9 cellular contexts compared by ENCODE assay signal in the genomic region with DNA sequence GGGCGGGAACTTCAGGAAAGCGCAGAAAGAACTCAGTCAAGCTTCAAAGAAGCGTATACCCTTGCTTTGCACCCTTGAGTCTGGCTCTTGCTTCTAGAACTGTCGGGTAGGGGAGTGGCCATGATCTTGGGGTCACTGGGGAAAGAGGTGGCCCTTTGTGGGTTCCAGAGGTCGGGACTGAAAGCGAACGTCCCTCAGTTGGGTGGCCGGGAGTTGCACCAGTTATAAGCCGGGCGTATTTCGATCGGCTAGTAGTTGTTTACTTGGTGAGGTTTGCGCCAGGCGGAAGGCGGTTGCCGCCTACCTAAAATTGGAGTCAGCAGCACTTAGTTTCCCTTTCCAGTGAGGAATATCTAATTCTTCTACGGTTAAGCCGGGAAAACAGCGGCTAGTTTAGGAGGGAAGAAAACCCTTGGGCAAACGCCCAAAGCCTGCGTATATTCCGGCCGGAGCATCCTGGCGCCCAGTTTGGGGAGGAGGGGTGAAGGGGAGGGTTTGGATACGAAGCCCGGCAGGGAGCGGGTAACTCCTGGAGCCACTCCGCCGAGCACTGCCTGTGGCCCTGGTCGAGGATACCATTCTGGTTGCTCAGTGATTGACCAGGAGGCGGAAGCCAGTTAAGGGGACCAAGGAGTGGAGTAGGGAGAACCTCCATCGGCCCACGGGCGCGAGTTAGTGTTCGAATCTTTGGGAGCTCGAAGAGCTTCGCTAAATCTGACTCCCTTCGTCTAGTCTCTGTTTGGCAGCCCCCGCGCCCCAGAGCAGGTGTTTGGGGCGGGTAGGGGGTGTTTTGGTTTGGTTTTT. TPM values are rescaled to one million over a fixed set of nuclear protein-coding genes. Genes with fewer than 3 reads are reported as not detected.
DNase-seq lines count a peak whose midpoint lies in the region; ATAC-seq and TF ChIP-seq lines count a peak whose summit lies in the region.
"Had no signal": no experiment of that assay in that cellular context is flagged by ENCODE, and none has a peak within 500 bp of the region (broad histone marks: within the 10 kb centered on the region; RNA-seq: fewer than 3 reads in every experiment).

No MANE protein-coding gene starts in this region.

- H3K4me3 ChIP-seq in BLaER1 (peak overlapping the region; percentile 50), HUES64 (ENCODE audit: low read length) (peak overlapping the region; percentile 36), mesodermal cell (ENCODE audit: extremely low read depth, insufficient read depth, low read length, poor library complexity, severe bottlenecking) (peak overlapping the region; percentile 18)

- H4K20me1 ChIP-seq in BLaER1: peaks cover 68% of the 10 kb centered on the region

- no peak for TF ChIP-seq POLR2A in GM18505 (IDR thresholded peaks at IDR 0.05; ENCODE audit: borderline replicate concordance, extremely low read depth, insufficient read depth, insufficient read length)

- H3K9me3 ChIP-seq in BLaER1 (peaks cover 46% of the 10 kb centered on the region), HUES64 (ENCODE audit: insufficient read depth, low read depth, low read length) (no peaks in the 10 kb centered on the region), mesodermal cell (ENCODE audit: control insufficient read depth, low read length) (no peaks in the 10 kb centered on the region)

- H3K4me1 ChIP-seq in BLaER1 (peaks cover 50% of the 10 kb centered on the region), HUES64 (ENCODE audit: insufficient read depth, low read length) (peaks cover 14% of the 10 kb centered on the region), mesodermal cell (ENCODE audit: control insufficient read depth, insufficient read depth, low read length, poor library complexity, severe bottlenecking) (peaks cover 23% of the 10 kb centered on the region)

- H3K27me3 ChIP-seq in BLaER1: peaks cover 100% of the 10 kb centered on the region
- peaks cover 100% of the 10 kb centered on the region for H3K27me3 ChIP-seq in HUES64 (ENCODE audit: insufficient read depth, low read length)

- peak overlapping the region; percentile 67 for H3K4me3 Mint-ChIP-seq in dendritic cell treated with granulocyte-macrophage colony-stimulating factor and Interleukin-4, amounts not matched to agents 40 ng/mL and 50 ng/mL, for 4 days

- H3K36me3 Mint-ChIP-seq in dendritic cell treated with granulocyte-macrophage colony-stimulating factor and Interleukin-4, amounts not matched to agents 40 ng/mL and 50 ng/mL, for 4 days (ENCODE audit: low read depth): no peaks in the 10 kb centered on the region

- peaks cover 96% of the 10 kb centered on the region for H3K27me3 Mint-ChIP-seq in dendritic cell treated with granulocyte-macrophage colony-stimulating factor and Interleukin-4, amounts not matched to agents 40 ng/mL and 50 ng/mL, for 4 days

- peak overlapping the region; percentile 46 for H3K4me2 ChIP-seq in BLaER1

- no peaks in the 10 kb centered on the region; the same call in 1 of the 2 replicates for H3K36me3 ChIP-seq in BLaER1
- H3K36me3 ChIP-seq in HUES64 (ENCODE audit: insufficient read depth, low read length): no peaks in the 10 kb centered on the region
- H3K36me3 ChIP-seq in mesodermal cell (ENCODE audit: control insufficient read depth, insufficient read depth, low read length): no peaks in the 10 kb centered on the region

- WGBS in HUES64: 1% methylated on average over 42 of the region's 42 CpGs
- 2 to 3% methylated on average over 35 to 36 of the region's 42 CpGs for WGBS in mesodermal cell (ENCODE audit: insufficient coverage in 2 of 2), 2 experiments

- peaks cover 70% of the 10 kb centered on the region for H3K4me1 Mint-ChIP-seq in dendritic cell treated with granulocyte-macrophage colony-stimulating factor and Interleukin-4, amounts not matched to agents 40 ng/mL and 50 ng/mL, for 4 days (ENCODE audit: low read depth)

- H3K27ac ChIP-seq in BLaER1 (no peak overlapping the region), HUES64 (ENCODE audit: low read depth, low read length) (no peak overlapping the region), mesodermal cell (ENCODE audit: low read depth, low read length, severe bottlenecking) (no peak overlapping the region)
- H3K27ac ChIP-seq: skin epidermis had no signal

- intact Hi-C loops in dendritic cell treated with granulocyte-macrophage colony-stimulating factor and Interleukin-4, amounts not matched to agents 40 ng/mL and 50 ng/mL, for 4 days (cut with micrococcal nuclease): no loop called here

- H3K9me3 Mint-ChIP-seq in dendritic cell treated with granulocyte-macrophage colony-stimulating factor and Interleukin-4, amounts not matched to agents 40 ng/mL and 50 ng/mL, for 4 days: no peaks in the 10 kb centered on the region

- no peak overlapping the region for H3K27ac Mint-ChIP-seq in dendritic cell treated with granulocyte-macrophage colony-stimulating factor and Interleukin-4, amounts not matched to agents 40 ng/mL and 50 ng/mL, for 4 days

- DNase-seq in dermis blood vessel endothelial cell (no peak), NCI-H1930 (lab: John Stamatoyannopoulos, UW) (no peak)

- H3K9ac ChIP-seq in BLaER1 (no peak overlapping the region), HUES64 (ENCODE audit: low read depth, low read length) (no peak overlapping the region)

- no peak for ATAC-seq in HG02588 (IDR thresholded peaks at IDR 0.05; ENCODE audit: unreplicated experiment)
- ATAC-seq in GM18505 (IDR thresholded peaks at IDR 0.05; ENCODE audit: unreplicated experiment): no peak

RNA-seq across cellular contexts. Expression of a gene that starts 0.8 kb away (rescaled TPM):
- 0.10 TPM for polyA plus RNA-seq in HUES64 (2013, experiment 1 of 2)
- polyA plus RNA-seq in HUES64 (2013, experiment 2 of 2): not detected
- 1.5 TPM for polyA plus RNA-seq in mesodermal cell (2013, experiment 1 of 2)
- 0.96 TPM for polyA plus RNA-seq in mesodermal cell (2013, experiment 2 of 2)
- total RNA-seq in dermis blood vessel endothelial cell: not detected in 2 replicates
